Comparison of ENCODE assay signal across 1 cellular context in the genomic region with DNA sequence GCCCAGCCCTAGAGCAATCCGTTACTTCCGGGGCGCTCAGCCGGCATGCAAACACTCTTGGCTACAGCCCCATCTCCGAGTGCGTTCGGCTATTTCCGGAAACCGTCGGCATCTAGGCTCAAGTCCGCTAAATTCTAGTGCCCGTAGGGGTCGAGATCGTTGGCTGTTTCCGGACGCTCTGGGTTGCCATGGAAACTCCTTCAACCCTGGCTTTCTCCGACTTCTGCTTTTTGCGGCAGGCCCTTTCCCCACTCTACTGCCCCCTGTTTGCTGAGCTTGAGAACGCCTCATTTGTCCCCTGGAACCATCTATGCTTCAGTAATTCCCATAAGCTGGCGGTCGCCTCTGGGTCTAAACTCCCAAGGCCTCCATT.
TF ChIP-seq lines count a peak whose summit lies in the region.

No MANE protein-coding gene starts in this region.

TF ChIP-seq in HepG2, 621 proteins besides CTCF, POLR2A, EP300 and RAD21 (continued from another document):
- TF ChIP-seq, protein P1, sequence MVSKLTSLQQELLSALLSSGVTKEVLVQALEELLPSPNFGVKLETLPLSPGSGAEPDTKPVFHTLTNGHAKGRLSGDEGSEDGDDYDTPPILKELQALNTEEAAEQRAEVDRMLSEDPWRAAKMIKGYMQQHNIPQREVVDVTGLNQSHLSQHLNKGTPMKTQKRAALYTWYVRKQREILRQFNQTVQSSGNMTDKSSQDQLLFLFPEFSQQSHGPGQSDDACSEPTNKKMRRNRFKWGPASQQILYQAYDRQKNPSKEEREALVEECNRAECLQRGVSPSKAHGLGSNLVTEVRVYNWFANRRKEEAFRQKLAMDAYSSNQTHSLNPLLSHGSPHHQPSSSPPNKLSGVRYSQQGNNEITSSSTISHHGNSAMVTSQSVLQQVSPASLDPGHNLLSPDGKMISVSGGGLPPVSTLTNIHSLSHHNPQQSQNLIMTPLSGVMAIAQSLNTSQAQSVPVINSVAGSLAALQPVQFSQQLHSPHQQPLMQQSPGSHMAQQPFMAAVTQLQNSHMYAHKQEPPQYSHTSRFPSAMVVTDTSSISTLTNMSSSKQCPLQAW (CRISPR knock-in tag; IDR thresholded peaks at IDR 0.05), result peak; percentile 88
- no peak for TF ChIP-seq TRIM24 (CRISPR knock-in tag; IDR thresholded peaks at IDR 0.05)
- TF ChIP-seq NONO (IDR thresholded peaks at IDR 0.05), result no peak
- TF ChIP-seq NONO (CRISPR knock-in tag; conservative IDR thresholded peaks at IDR 0.05), result peak; percentile 89
- TF ChIP-seq ELF3 (CRISPR knock-in tag; IDR thresholded peaks at IDR 0.05), result 0 out of 2 replicates have a peak, but pooled peaks have one; percentile 36
- TF ChIP-seq ZFX (CRISPR knock-in tag; IDR thresholded peaks at IDR 0.05; ENCODE audit: low read depth), result no peak; the same call in 1 of the 2 replicates
- TF ChIP-seq NR2F6 (IDR thresholded peaks at IDR 0.05), result no peak
- peak; percentile 7; the same call in 1 of the 2 replicates for TF ChIP-seq NR2F6 (CRISPR knock-in tag; IDR thresholded peaks at IDR 0.05)
- no peak for TF ChIP-seq ZNF260 (CRISPR knock-in tag; IDR thresholded peaks at IDR 0.05; ENCODE audit: borderline replicate concordance, low read depth)
- TF ChIP-seq, protein P2, sequence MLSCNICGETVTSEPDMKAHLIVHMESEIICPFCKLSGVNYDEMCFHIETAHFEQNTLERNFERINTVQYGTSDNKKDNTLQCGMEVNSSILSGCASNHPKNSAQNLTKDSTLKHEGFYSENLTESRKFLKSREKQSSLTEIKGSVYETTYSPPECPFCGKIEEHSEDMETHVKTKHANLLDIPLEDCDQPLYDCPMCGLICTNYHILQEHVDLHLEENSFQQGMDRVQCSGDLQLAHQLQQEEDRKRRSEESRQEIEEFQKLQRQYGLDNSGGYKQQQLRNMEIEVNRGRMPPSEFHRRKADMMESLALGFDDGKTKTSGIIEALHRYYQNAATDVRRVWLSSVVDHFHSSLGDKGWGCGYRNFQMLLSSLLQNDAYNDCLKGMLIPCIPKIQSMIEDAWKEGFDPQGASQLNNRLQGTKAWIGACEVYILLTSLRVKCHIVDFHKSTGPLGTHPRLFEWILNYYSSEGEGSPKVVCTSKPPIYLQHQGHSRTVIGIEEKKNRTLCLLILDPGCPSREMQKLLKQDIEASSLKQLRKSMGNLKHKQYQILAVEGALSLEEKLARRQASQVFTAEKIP (CRISPR knock-in tag; IDR thresholded peaks at IDR 0.05; ENCODE audit: borderline replicate concordance), result no peak
- TF ChIP-seq ELF1 (CRISPR knock-in tag; IDR thresholded peaks at IDR 0.05), result peak; percentile 91
- peak; percentile 54; the same call in 1 of the 2 replicates for TF ChIP-seq HMG20B (CRISPR knock-in tag; conservative IDR thresholded peaks at IDR 0.05)
- TF ChIP-seq ZNF605 (CRISPR knock-in tag; IDR thresholded peaks at IDR 0.05), result peak; percentile 77; the same call in 1 of the 2 replicates
- TF ChIP-seq, protein P3, sequence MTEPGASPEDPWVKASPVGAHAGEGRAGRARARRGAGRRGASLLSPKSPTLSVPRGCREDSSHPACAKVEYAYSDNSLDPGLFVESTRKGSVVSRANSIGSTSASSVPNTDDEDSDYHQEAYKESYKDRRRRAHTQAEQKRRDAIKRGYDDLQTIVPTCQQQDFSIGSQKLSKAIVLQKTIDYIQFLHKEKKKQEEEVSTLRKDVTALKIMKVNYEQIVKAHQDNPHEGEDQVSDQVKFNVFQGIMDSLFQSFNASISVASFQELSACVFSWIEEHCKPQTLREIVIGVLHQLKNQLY (CRISPR knock-in tag; IDR thresholded peaks at IDR 0.05), result no peak
- TF ChIP-seq ZFP36L2 (CRISPR knock-in tag; IDR thresholded peaks at IDR 0.05), result no peak
- TF ChIP-seq MED1 (CRISPR knock-in tag; IDR thresholded peaks at IDR 0.05), result peak; percentile 51
- TF ChIP-seq, protein P4, sequence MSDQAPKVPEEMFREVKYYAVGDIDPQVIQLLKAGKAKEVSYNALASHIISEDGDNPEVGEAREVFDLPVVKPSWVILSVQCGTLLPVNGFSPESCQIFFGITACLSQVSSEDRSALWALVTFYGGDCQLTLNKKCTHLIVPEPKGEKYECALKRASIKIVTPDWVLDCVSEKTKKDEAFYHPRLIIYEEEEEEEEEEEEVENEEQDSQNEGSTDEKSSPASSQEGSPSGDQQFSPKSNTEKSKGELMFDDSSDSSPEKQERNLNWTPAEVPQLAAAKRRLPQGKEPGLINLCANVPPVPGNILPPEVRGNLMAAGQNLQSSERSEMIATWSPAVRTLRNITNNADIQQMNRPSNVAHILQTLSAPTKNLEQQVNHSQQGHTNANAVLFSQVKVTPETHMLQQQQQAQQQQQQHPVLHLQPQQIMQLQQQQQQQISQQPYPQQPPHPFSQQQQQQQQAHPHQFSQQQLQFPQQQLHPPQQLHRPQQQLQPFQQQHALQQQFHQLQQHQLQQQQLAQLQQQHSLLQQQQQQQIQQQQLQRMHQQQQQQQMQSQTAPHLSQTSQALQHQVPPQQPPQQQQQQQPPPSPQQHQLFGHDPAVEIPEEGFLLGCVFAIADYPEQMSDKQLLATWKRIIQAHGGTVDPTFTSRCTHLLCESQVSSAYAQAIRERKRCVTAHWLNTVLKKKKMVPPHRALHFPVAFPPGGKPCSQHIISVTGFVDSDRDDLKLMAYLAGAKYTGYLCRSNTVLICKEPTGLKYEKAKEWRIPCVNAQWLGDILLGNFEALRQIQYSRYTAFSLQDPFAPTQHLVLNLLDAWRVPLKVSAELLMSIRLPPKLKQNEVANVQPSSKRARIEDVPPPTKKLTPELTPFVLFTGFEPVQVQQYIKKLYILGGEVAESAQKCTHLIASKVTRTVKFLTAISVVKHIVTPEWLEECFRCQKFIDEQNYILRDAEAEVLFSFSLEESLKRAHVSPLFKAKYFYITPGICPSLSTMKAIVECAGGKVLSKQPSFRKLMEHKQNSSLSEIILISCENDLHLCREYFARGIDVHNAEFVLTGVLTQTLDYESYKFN (CRISPR knock-in tag; conservative IDR thresholded peaks at IDR 0.05), result no peak; the same call in 1 of the 2 replicates
- TF ChIP-seq ZNF607 (CRISPR knock-in tag; IDR thresholded peaks at IDR 0.05; ENCODE audit: borderline replicate concordance), result peak; percentile 20; the same call in 1 of the 2 replicates
- no peak for TF ChIP-seq ZNF333 (CRISPR knock-in tag; IDR thresholded peaks at IDR 0.05; ENCODE audit: borderline replicate concordance)
- no peak for TF ChIP-seq ZNF430 (CRISPR knock-in tag; IDR thresholded peaks at IDR 0.05)
- TF ChIP-seq ZNF7 (CRISPR knock-in tag; IDR thresholded peaks at IDR 0.05), result peak; percentile 75; the same call in 1 of the 2 replicates
- TF ChIP-seq GTF2F1 (IDR thresholded peaks at IDR 0.05; ENCODE audit: low read length), result no peak
- TF ChIP-seq, protein P5, sequence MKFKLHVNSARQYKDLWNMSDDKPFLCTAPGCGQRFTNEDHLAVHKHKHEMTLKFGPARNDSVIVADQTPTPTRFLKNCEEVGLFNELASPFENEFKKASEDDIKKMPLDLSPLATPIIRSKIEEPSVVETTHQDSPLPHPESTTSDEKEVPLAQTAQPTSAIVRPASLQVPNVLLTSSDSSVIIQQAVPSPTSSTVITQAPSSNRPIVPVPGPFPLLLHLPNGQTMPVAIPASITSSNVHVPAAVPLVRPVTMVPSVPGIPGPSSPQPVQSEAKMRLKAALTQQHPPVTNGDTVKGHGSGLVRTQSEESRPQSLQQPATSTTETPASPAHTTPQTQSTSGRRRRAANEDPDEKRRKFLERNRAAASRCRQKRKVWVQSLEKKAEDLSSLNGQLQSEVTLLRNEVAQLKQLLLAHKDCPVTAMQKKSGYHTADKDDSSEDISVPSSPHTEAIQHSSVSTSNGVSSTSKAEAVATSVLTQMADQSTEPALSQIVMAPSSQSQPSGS (CRISPR knock-in tag; IDR thresholded peaks at IDR 0.05), result no peak
- no peak for TF ChIP-seq ZNF329 (CRISPR knock-in tag; IDR thresholded peaks at IDR 0.05; ENCODE audit: low read depth)
- TF ChIP-seq RBM22 (optimal IDR thresholded peaks at IDR 0.05; ENCODE audit: low read length), result peak; percentile 15
- TF ChIP-seq RFX5 (IDR thresholded peaks at IDR 0.05; ENCODE audit: low read depth, low read length), result 0 out of 2 replicates have a peak, but pooled peaks have one; percentile 41
- TF ChIP-seq NFKB2 (CRISPR knock-in tag; IDR thresholded peaks at IDR 0.05; ENCODE audit: borderline replicate concordance), result peak; percentile 54; the same call in 1 of the 2 replicates
- TF ChIP-seq HMG20A (CRISPR knock-in tag; IDR thresholded peaks at IDR 0.05; ENCODE audit: borderline replicate concordance), result no peak
- TF ChIP-seq TBX2 (CRISPR knock-in tag; IDR thresholded peaks at IDR 0.05; ENCODE audit: borderline replicate concordance), result peak; percentile 55; the same call in 1 of the 2 replicates
- no peak for TF ChIP-seq NFYB (CRISPR knock-in tag; IDR thresholded peaks at IDR 0.05)
- no peak for TF ChIP-seq GLI4 (CRISPR knock-in tag; IDR thresholded peaks at IDR 0.05; ENCODE audit: borderline replicate concordance)
- TF ChIP-seq ZNF510 (CRISPR knock-in tag; IDR thresholded peaks at IDR 0.05; ENCODE audit: low read depth), result no peak
- TF ChIP-seq NBN (conservative IDR thresholded peaks at IDR 0.05), result no peak
- TF ChIP-seq, protein P6, sequence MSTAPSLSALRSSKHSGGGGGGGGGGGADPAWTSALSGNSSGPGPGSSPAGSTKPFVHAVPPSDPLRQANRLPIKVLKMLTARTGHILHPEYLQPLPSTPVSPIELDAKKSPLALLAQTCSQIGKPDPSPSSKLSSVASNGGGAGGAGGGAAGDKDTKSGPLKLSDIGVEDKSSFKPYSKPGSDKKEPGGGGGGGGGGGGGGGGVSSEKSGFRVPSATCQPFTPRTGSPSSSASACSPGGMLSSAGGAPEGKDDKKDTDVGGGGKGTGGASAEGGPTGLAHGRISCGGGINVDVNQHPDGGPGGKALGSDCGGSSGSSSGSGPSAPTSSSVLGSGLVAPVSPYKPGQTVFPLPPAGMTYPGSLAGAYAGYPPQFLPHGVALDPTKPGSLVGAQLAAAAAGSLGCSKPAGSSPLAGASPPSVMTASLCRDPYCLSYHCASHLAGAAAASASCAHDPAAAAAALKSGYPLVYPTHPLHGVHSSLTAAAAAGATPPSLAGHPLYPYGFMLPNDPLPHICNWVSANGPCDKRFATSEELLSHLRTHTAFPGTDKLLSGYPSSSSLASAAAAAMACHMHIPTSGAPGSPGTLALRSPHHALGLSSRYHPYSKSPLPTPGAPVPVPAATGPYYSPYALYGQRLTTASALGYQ (CRISPR knock-in tag; IDR thresholded peaks at IDR 0.05), result no peak
- no peak for TF ChIP-seq TCF12 (IDR thresholded peaks at IDR 0.05)
- TF ChIP-seq TCF12 (CRISPR knock-in tag; IDR thresholded peaks at IDR 0.05), result peak; percentile 40; the same call in 1 of the 2 replicates
